Comparison of ENCODE assay signal across 16 cellular contexts in genomic region chr21:38310619-38311018, GRCh38. TPM values are rescaled to one million over a fixed set of nuclear protein-coding genes. Genes with fewer than 3 reads are reported as not detected.
A peak's percentile ranks its signal among the peaks of the same experiment; 100 is the strongest.
DNase-seq lines count a peak whose midpoint lies in the region; ATAC-seq, FAIRE-seq and TF ChIP-seq lines count a peak whose summit lies in the region.
"Had no signal": no experiment of that assay in that cellular context is flagged by ENCODE, and none has a peak within 500 bp of the region (broad histone marks: within the 10 kb centered on the region; RNA-seq: fewer than 3 reads in every experiment).

No MANE protein-coding gene starts in this region.

- no peaks in the 10 kb centered on the region for H3K9me3 ChIP-seq in lower lobe of right lung
- H3K9me3 ChIP-seq: esophagus muscularis mucosa, suprapubic skin had no signal

- TF ChIP-seq CTCF in NB4 (IDR thresholded peaks at IDR 0.05; ENCODE audit: low read depth, low read length), result no peak
- TF ChIP-seq CTCF in lower lobe of right lung (IDR thresholded peaks at IDR 0.05), result no peak

- peaks cover 31% of the 10 kb centered on the region for H3K4me1 ChIP-seq in lower lobe of right lung
- H3K4me1 ChIP-seq: parathyroid adenoma had no signal

- FAIRE-seq in GM12892 (lab: Jason Lieb, UNC), result no peak

- H3K27ac ChIP-seq in lower lobe of right lung, result peak overlapping the region; percentile 70
- H3K27ac ChIP-seq: esophagus muscularis mucosa, parathyroid adenoma, suprapubic skin had no signal

- intact Hi-C loops in lower lobe of right lung (cut with DNase I), result no loop called here

- no peaks in the 10 kb centered on the region for H3K36me3 ChIP-seq in lower lobe of right lung
- H3K36me3 ChIP-seq: esophagus muscularis mucosa, suprapubic skin had no signal

- no peak overlapping the region for H3K4me3 ChIP-seq in NB4 (ENCODE audit: low read depth, low read length)
- no peak overlapping the region for H3K4me3 ChIP-seq in lower lobe of right lung
- H3K4me3 ChIP-seq: esophagus muscularis mucosa, suprapubic skin had no signal

- ATAC-seq in lower lobe of right lung, result peak; percentile 20 to 41
- ATAC-seq: left colon, PC-3 had no signal

- TF ChIP-seq POLR2A in NB4 (IDR thresholded peaks at IDR 0.05; ENCODE audit: extremely low read depth, insufficient read length) (no peak), GM12892 (IDR thresholded peaks at IDR 0.05; ENCODE audit: low read depth, low read length) (no peak)

- DNase-seq in CD1c-positive myeloid dendritic cell (ENCODE audit: extremely low spot score), result peak; percentile 49
- peak; percentile 40 for DNase-seq in NB4 (ENCODE audit: low read depth)
- DNase-seq in astrocyte of the hippocampus (ENCODE audit: low read depth, low spot score), result peak; percentile 48
- no peak for DNase-seq in lower lobe of right lung
- DNase-seq in GM12892 (ENCODE audit: insufficient read length), result no peak
- no peak for DNase-seq in NCI-H2227 treated with DMSO at 0.1 percent for 48 hours (lab: John Stamatoyannopoulos, UW)
- no peak for DNase-seq in KG1 (lab: John Stamatoyannopoulos, UW)
- DNase-seq in central memory CD4-positive, alpha-beta T cell, result no peak
- DNase-seq: activated T-cell treated with anti-CD3 and anti-CD28 coated beads, Interleukin-2, amount 50 U/mL, for 24 hours; Calu3; left colon; NCI-H1048; PC-3 had no signal

- H3K27me3 ChIP-seq in lower lobe of right lung (ENCODE audit: low read depth), result no peaks in the 10 kb centered on the region
- H3K27me3 ChIP-seq: suprapubic skin had no signal

RNA-seq across cellular contexts. Expression of gene KCNJ15, which starts 53.8 kb away (rescaled TPM):
- 62.7 TPM for total RNA-seq in lower lobe of right lung
- polyA plus RNA-seq in GM12892 (2012; ENCODE audit: missing spikeins), result 0.57 TPM

Comparison
In these comparisons a context has a peak if more than half of its experiments do, and no peak if none do; other contexts are left out.
1. DNase-seq: peak in CD1c-positive myeloid dendritic cell (single experiment), NB4 (single experiment) and astrocyte of the hippocampus (single experiment); none in lower lobe of right lung (single experiment), GM12892 (single experiment), NCI-H2227 treated with DMSO at 0.1 percent for 48 hours (single experiment), KG1 (single experiment) and central memory CD4-positive, alpha-beta T cell (single experiment).